In genomic region chr1:23473037-23473800, GRCh38 we compare ENCODE assay signal across 15 cellular contexts. TPM values are rescaled to one million over a fixed set of nuclear protein-coding genes. Genes with fewer than 3 reads are reported as not detected.
A peak's percentile ranks its signal among the peaks of the same experiment; 100 is the strongest.
DNase-seq lines count a peak whose midpoint lies in the region; TF ChIP-seq lines count a peak whose summit lies in the region.
"Had no signal": no experiment of that assay in that cellular context is flagged by ENCODE, and none has a peak within 500 bp of the region (broad histone marks: within the 10 kb centered on the region; RNA-seq: fewer than 3 reads in every experiment).

No MANE protein-coding gene starts in this region.

- DNase-seq in AG04450 (ENCODE audit: low read depth, low spot score) = no peak
- DNase-seq in RPMI7951 (ENCODE audit: low read depth) = peak; percentile 46
- no peak for DNase-seq in Ammon's horn (ENCODE audit: low spot score)
- no peak for DNase-seq in DMS153 treated with DMSO at 0.1 percent for 48 hours (lab: John Stamatoyannopoulos, UW; ENCODE audit: unreplicated experiment)
- no peak for DNase-seq in HUDEP-2 (lab: John Stamatoyannopoulos, UW; ENCODE audit: unreplicated experiment in 76 of 76)
- no peak for DNase-seq in erythroblast (lab: John Stamatoyannopoulos, UW)
- DNase-seq: activated T-cell treated with anti-CD3 and anti-CD28 coated beads for 4 hours, DMS79 treated with DMSO at 0.1 percent for 48 hours, endodermal cell, HCEC 1CT, NCI-H1436, NCI-H82, sigmoid colon had no signal

- H3K27ac ChIP-seq in AG04450 (ENCODE audit: low read depth, low read length) (peak overlapping the region; percentile 39), esophagus (ENCODE audit: low read depth in 2 of 2, low read length in 1 of 2) (peak overlapping the region; percentile 50 to 82)

- WGBS in esophagus, 2 donors = 70 to 71% methylated on average over 6 of the region's 6 CpGs

- H3K4me3 Mint-ChIP-seq in nephron = no peak overlapping the region
- H3K4me3 Mint-ChIP-seq: endodermal cell had no signal

- peak overlapping the region; percentile 48 to 63 (median 48) for H3K27ac Mint-ChIP-seq in nephron

- no peak for TF ChIP-seq CTCF in AG04450 (IDR thresholded peaks at IDR 0.05; ENCODE audit: low read depth, low read length)
- TF ChIP-seq CTCF in nephron (IDR thresholded peaks at IDR 0.05; ENCODE audit: unreplicated experiment in 3 of 3) = no peak

- H3K4me1 Mint-ChIP-seq in nephron = peaks cover 48% of the 10 kb centered on the region

- H3K36me3 Mint-ChIP-seq in nephron (ENCODE audit: low read depth) = peaks cover 4% of the 10 kb centered on the region

- no peaks in the 10 kb centered on the region for H3K36me3 ChIP-seq in esophagus (ENCODE audit: control insufficient read depth in 2 of 2, insufficient read depth in 2 of 2, low read length in 1 of 2)
- H3K36me3 ChIP-seq: sigmoid colon had no signal

- POLR2A ChIA-PET in AG04450 (lab: Yijun Ruan, JAX) = no interaction called here

- H3K27me3 ChIP-seq in AG04450 (ENCODE audit: control insufficient read depth, insufficient read depth, low read length) = no peaks in the 10 kb centered on the region
- no peaks in the 10 kb centered on the region for H3K27me3 ChIP-seq in esophagus (ENCODE audit: control insufficient read depth in 1 of 2, insufficient read depth in 2 of 2, low read length in 2 of 2)
- H3K27me3 ChIP-seq: sigmoid colon had no signal

- H3K9me3 ChIP-seq in AG04450 (ENCODE audit: control insufficient read depth, insufficient read depth, low read length) (no peaks in the 10 kb centered on the region; the same call in 1 of the 2 replicates), esophagus (ENCODE audit: control insufficient read depth in 2 of 2, insufficient read depth in 1 of 2, low read depth in 1 of 2, low read length in 1 of 2) (no peaks in the 10 kb centered on the region)
- H3K9me3 ChIP-seq: sigmoid colon had no signal

- CTCF ChIA-PET in AG04450 (lab: Charles Lee) = interaction anchor here (0.8 kb wide), 1 partner anchor 24 kb away, joined by 3 read pairs; no protein-coding TSS in a partner anchor

- no peaks in the 10 kb centered on the region for H3K9me3 Mint-ChIP-seq in nephron
- H3K9me3 Mint-ChIP-seq: endodermal cell had no signal

- peaks cover 3 to 5% of the 10 kb centered on the region in 2 donors for H3K4me1 ChIP-seq in esophagus (ENCODE audit: control insufficient read depth in 2 of 2, insufficient read depth in 2 of 2, low read length in 1 of 2)

- no peaks in the 10 kb centered on the region for H3K27me3 Mint-ChIP-seq in nephron (ENCODE audit: low read depth)

- H3K4me3 ChIP-seq in AG04450 (ENCODE audit: low read depth, low read length) (no peak overlapping the region), esophagus (ENCODE audit: low read depth in 1 of 2, low read length in 2 of 2) (no peak overlapping the region)
- H3K4me3 ChIP-seq: sigmoid colon had no signal

- no peak for TF ChIP-seq POLR2A in erythroblast (IDR thresholded peaks at IDR 0.05; ENCODE audit: low read length)

RNA-seq across cellular contexts. Expression of gene ASAP3, which starts 10.8 kb away (rescaled TPM):
- polyA plus RNA-seq in AG04450 (2011; rRNA removed) (25.5 and 29.9 TPM in 2 replicates), esophagus (10 to 100 TPM; 32.0 to 32.8 TPM)
- 37.7 and 44.5 TPM in 2 replicates for polyA minus RNA-seq in AG04450 (2011; rRNA and poly(A)+ RNA removed)
- total RNA-seq in RPMI7951 (2014; rRNA removed; shearing (Covaris generic)) = 8.4 and 11.2 TPM in 2 replicates

RNA-seq across cellular contexts. Expression of gene TCEA3, which starts 48.7 kb away (rescaled TPM):
- polyA plus RNA-seq in AG04450 (2011; rRNA removed) (14.7 and 15.6 TPM in 2 replicates), esophagus (10 to 100 TPM; 22.0 to 37.7 TPM)
- 10.9 and 11.2 TPM in 2 replicates for polyA minus RNA-seq in AG04450 (2011; rRNA and poly(A)+ RNA removed)
- total RNA-seq in RPMI7951 (2014; rRNA removed; shearing (Covaris generic)) = 1.7 and 2.3 TPM in 2 replicates

RNA-seq across cellular contexts. Expression of gene E2F2, which starts 57.8 kb away (rescaled TPM):
- polyA plus RNA-seq in AG04450 (2011; rRNA removed) (0.05 and 0.06 TPM in 2 replicates), esophagus (1 to 10 TPM; 5.4 to 7.4 TPM)
- polyA minus RNA-seq in AG04450 (2011; rRNA and poly(A)+ RNA removed) = 0.26 and 0.46 TPM in 2 replicates
- total RNA-seq in RPMI7951 (2014; rRNA removed; shearing (Covaris generic)) = 4.2 and 4.7 TPM in 2 replicates
